In genomic region chr9:133974631-133975341, GRCh38 we compare ENCODE assay signal across 30 cellular contexts. TPM values are rescaled to one million over a fixed set of nuclear protein-coding genes. Genes with fewer than 3 reads are reported as not detected.
DNase-seq lines count a peak whose midpoint lies in the region; ATAC-seq and TF ChIP-seq lines count a peak whose summit lies in the region.
"Had no signal": no experiment of that assay in that cellular context is flagged by ENCODE, and none has a peak within 500 bp of the region (broad histone marks: within the 10 kb centered on the region; RNA-seq: fewer than 3 reads in every experiment).

No MANE protein-coding gene starts in this region.

- peaks cover 97% of the 10 kb centered on the region for H3K79me2 ChIP-seq in hepatocyte

- no peak for DNase-seq in hepatocyte (ENCODE audit: low spot score)
- no peak for DNase-seq in NCI-H345 (lab: John Stamatoyannopoulos, UW)
- no peak for DNase-seq in stimulated activated CD4-positive, alpha-beta T cell treated with anti-CD3 and anti-CD28 coated beads, Interleukin-4, amount 100 ng/mL, for 4 hours
- no peak for DNase-seq in MG63
- DNase-seq: ACHN; activated CD4-positive, CD25-positive, alpha-beta regulatory T cell treated with anti-CD3 and anti-CD28 coated beads, Interleukin-2, amount 50 U/mL, for 72 hours; activated T-cell treated with anti-CD3 and anti-CD28 coated beads, Interleukin-2, amount 50 U/mL, for 4 hours; brain microvascular endothelial cell; CD4-positive, CD25-positive, alpha-beta regulatory T cell; DMS 273 treated with DMSO at 0.1 percent for 48 hours; GDM1; immature natural killer cell; KG1; mammary epithelial cell; naive thymus-derived CD4-positive, alpha-beta T cell; NCI-H1048; NCI-H2081 treated with DMSO at 0.1 percent for 48 hours; NK-92 treated with Interleukin-12 subunit alpha and Interleukin-12 subunit beta, amount 100 ng/mL, for 24 hours; stimulated activated CD4-positive, alpha-beta T cell treated with anti-CD3 and anti-CD28 coated beads, Interleukin-2, amount 100 ng/mL, for 24 hours; T1000; tibial artery had no signal

- H3K9me3 ChIP-seq in BLaER1 (no peaks in the 10 kb centered on the region), hepatocyte (ENCODE audit: low read depth) (no peaks in the 10 kb centered on the region), MG63 (no peaks in the 10 kb centered on the region)
- H3K9me3 ChIP-seq: colonic mucosa, heart left ventricle, tibial artery had no signal

- no peaks in the 10 kb centered on the region for H3K9me2 ChIP-seq in hepatocyte (replicated peaks; ENCODE audit: insufficient read depth)

- no peak overlapping the region for H2AFZ ChIP-seq in hepatocyte
- H2AFZ ChIP-seq: parathyroid adenoma had no signal

- peaks cover 100% of the 10 kb centered on the region for H4K20me1 ChIP-seq in BLaER1
- peaks cover 86% of the 10 kb centered on the region for H4K20me1 ChIP-seq in hepatocyte (ENCODE audit: insufficient read depth, poor library complexity, severe bottlenecking)

- H3K27me3 Mint-ChIP-seq in IgD-negative memory B cell (no peaks in the 10 kb centered on the region), nephron (ENCODE audit: low read depth) (no peaks in the 10 kb centered on the region)
- H3K27me3 Mint-ChIP-seq: activated naive CD8-positive, alpha-beta T cell; CD4-positive, CD25-positive, alpha-beta regulatory T cell; stimulated activated naive CD8-positive, alpha-beta T cell treated with anti-CD3 and anti-CD28 coated beads, Interleukin-15, Interleukin-2, amounts not matched to agents 100 ng/mL and 50 ng/mL, for 24 hours had no signal

- no peak for TF ChIP-seq CTCF in hepatocyte (IDR thresholded peaks at IDR 0.05; ENCODE audit: poor library complexity)
- TF ChIP-seq CTCF in nephron (IDR thresholded peaks at IDR 0.05; ENCODE audit: unreplicated experiment in 3 of 3) = no peak

- H3K36me3 ChIP-seq in BLaER1 = peaks cover 8% of the 10 kb centered on the region; the same call in 1 of the 2 replicates
- H3K36me3 ChIP-seq in hepatocyte (replicated peaks; ENCODE audit: insufficient read depth, low read depth) = no peaks in the 10 kb centered on the region
- H3K36me3 ChIP-seq in MG63 = no peaks in the 10 kb centered on the region
- H3K36me3 ChIP-seq: brain microvascular endothelial cell, colonic mucosa, heart left ventricle, tibial artery had no signal

- H3K4me3 Mint-ChIP-seq in IgD-negative memory B cell (peak overlapping the region in 3 of 4 donors; percentile 12 to 84 (median 75)), nephron (no peak overlapping the region)
- H3K4me3 Mint-ChIP-seq: activated naive CD8-positive, alpha-beta T cell; activated T-cell treated with anti-CD3 and anti-CD28 coated beads, Interleukin-2, amount 50 U/mL, for 4 hours; CD4-positive, CD25-positive, alpha-beta regulatory T cell; immature natural killer cell; naive thymus-derived CD4-positive, alpha-beta T cell; stimulated activated naive CD8-positive, alpha-beta T cell treated with anti-CD3 and anti-CD28 coated beads, Interleukin-15, Interleukin-2, amounts not matched to agents 100 ng/mL and 50 ng/mL, for 24 hours had no signal

- H3K4me2 ChIP-seq in BLaER1 = peak overlapping the region; percentile 92
- H3K4me2 ChIP-seq in hepatocyte = no peak overlapping the region

- ATAC-seq in HG02763 (IDR thresholded peaks at IDR 0.05; ENCODE audit: unreplicated experiment) = no peak
- ATAC-seq: activated T-cell treated with anti-CD3 and anti-CD28 coated beads, Interleukin-2, amount 50 U/mL, for 4 hours; naive thymus-derived CD4-positive, alpha-beta T cell had no signal

- peak overlapping the region in 2 of 3 donors; percentile 7 to 71 for H3K27ac Mint-ChIP-seq in IgD-negative memory B cell
- peak overlapping the region in 2 of 3 experiments; percentile 23 to 59 for H3K27ac Mint-ChIP-seq in nephron
- H3K27ac Mint-ChIP-seq: activated naive CD8-positive, alpha-beta T cell; CD4-positive, CD25-positive, alpha-beta regulatory T cell; immature natural killer cell; stimulated activated naive CD8-positive, alpha-beta T cell treated with anti-CD3 and anti-CD28 coated beads, Interleukin-15, Interleukin-2, amounts not matched to agents 100 ng/mL and 50 ng/mL, for 24 hours had no signal

- 0 out of 2 replicates have a peak overlapping the region, but pooled peaks have one; percentile 12 for H3K9ac ChIP-seq in BLaER1
- H3K9ac ChIP-seq: parathyroid adenoma had no signal

- H3K4me3 ChIP-seq in BLaER1 = no peak overlapping the region
- H3K4me3 ChIP-seq in hepatocyte = no peak overlapping the region
- H3K4me3 ChIP-seq in MG63 = no peak overlapping the region
- H3K4me3 ChIP-seq: colonic mucosa, heart left ventricle, tibial artery had no signal

- peaks cover 100% of the 10 kb centered on the region for H3K4me1 ChIP-seq in BLaER1
- H3K4me1 ChIP-seq in hepatocyte (ENCODE audit: insufficient read depth) = peaks cover 69% of the 10 kb centered on the region
- H3K4me1 ChIP-seq: parathyroid adenoma had no signal

- H3K4me1 Mint-ChIP-seq in IgD-negative memory B cell (peaks cover 42 to 60% (median 48%) of the 10 kb centered on the region in 3 donors), nephron (peaks cover 36% of the 10 kb centered on the region)
- H3K4me1 Mint-ChIP-seq: CD4-positive, CD25-positive, alpha-beta regulatory T cell; immature natural killer cell had no signal

- H3K27ac ChIP-seq in BLaER1 (no peak overlapping the region; the same call in none of the 2 replicates), hepatocyte (peak overlapping the region; percentile 84)
- H3K27ac ChIP-seq: brain microvascular endothelial cell, colonic mucosa, heart left ventricle, parathyroid adenoma, tibial artery had no signal

- 86% methylated on average over 20 of the region's 20 CpGs for WGBS in hepatocyte (ENCODE audit: low lambda C conversion rate, missing lambda C conversion rate)

- H3K9me3 Mint-ChIP-seq in IgD-negative memory B cell = no peaks in the 10 kb centered on the region
- H3K9me3 Mint-ChIP-seq in nephron = no peaks in the 10 kb centered on the region
- H3K9me3 Mint-ChIP-seq: activated T-cell treated with anti-CD3 and anti-CD28 coated beads, Interleukin-2, amount 50 U/mL, for 4 hours; immature natural killer cell; naive thymus-derived CD4-positive, alpha-beta T cell; stimulated activated naive CD8-positive, alpha-beta T cell treated with anti-CD3 and anti-CD28 coated beads, Interleukin-15, Interleukin-2, amounts not matched to agents 100 ng/mL and 50 ng/mL, for 24 hours had no signal

- H3K27me3 ChIP-seq in BLaER1 (no peaks in the 10 kb centered on the region), hepatocyte (no peaks in the 10 kb centered on the region), MG63 (no peaks in the 10 kb centered on the region)
- H3K27me3 ChIP-seq: brain microvascular endothelial cell, colonic mucosa, heart left ventricle, tibial artery had no signal

- H3K36me3 Mint-ChIP-seq in IgD-negative memory B cell = no peaks in the 10 kb centered on the region
- H3K36me3 Mint-ChIP-seq in nephron (ENCODE audit: low read depth) = no peaks in the 10 kb centered on the region
- H3K36me3 Mint-ChIP-seq: activated naive CD8-positive, alpha-beta T cell; CD4-positive, CD25-positive, alpha-beta regulatory T cell; immature natural killer cell; naive thymus-derived CD4-positive, alpha-beta T cell had no signal

RNA-seq across cellular contexts. Expression of gene VAV2, which starts 17.3 kb away (rescaled TPM):
- polyA plus RNA-seq in IgD-negative memory B cell (28.7 TPM), hepatocyte (27.5 and 27.7 TPM in 2 replicates)
- total RNA-seq in hepatocyte = 22.2 and 24.9 TPM in 2 replicates
- total RNA-seq in MG63 (2014; rRNA removed; shearing (Covaris generic); ENCODE audit: low replicate concordance) = 17.3 and 22.8 TPM in 2 replicates

RNA-seq across cellular contexts. Expression of gene BRD3OS, which starts 50.5 kb away (rescaled TPM):
- polyA plus RNA-seq in IgD-negative memory B cell (26.5 TPM), hepatocyte (13.3 and 13.4 TPM in 2 replicates)
- 13.4 and 14.9 TPM in 2 replicates for total RNA-seq in hepatocyte
- 7.8 and 18.6 TPM in 2 replicates for total RNA-seq in MG63 (2014; rRNA removed; shearing (Covaris generic); ENCODE audit: low replicate concordance)

Comparison
In these comparisons a context has a peak if more than half of its experiments do, and no peak if none do; other contexts are left out.
1. H3K4me3 Mint-ChIP-seq: peak in IgD-negative memory B cell (3 of 4); none in nephron (0 of 3).